ENCODE assay signal across 8 cellular contexts in genomic region chr7:150367677-150368097, GRCh38. TPM values are rescaled to one million over a fixed set of nuclear protein-coding genes. Genes with fewer than 3 reads are reported as not detected.
DNase-seq lines count a peak whose midpoint lies in the region; ATAC-seq lines count a peak whose summit lies in the region.

No MANE protein-coding gene starts in this region.

- H3K27me3 ChIP-seq in NT2/D1 (ENCODE audit: insufficient read depth, insufficient read length) (no peaks in the 10 kb centered on the region), neuronal stem cell (ENCODE audit: control insufficient read depth in 3 of 3, insufficient read depth in 3 of 3, low read depth in 1 of 3, low read length in 3 of 3) (no peaks in the 10 kb centered on the region), aorta (ENCODE audit: control insufficient read depth in 1 of 2, insufficient read depth in 2 of 2, low read length in 1 of 2) (no peaks in the 10 kb centered on the region)
- H3K27me3 ChIP-seq in effector memory CD4-positive, alpha-beta T cell (replicated peaks; ENCODE audit: control insufficient read depth, insufficient read depth, low read length, poor library complexity, severe bottlenecking) = no peaks in the 10 kb centered on the region

- H3K4me2 ChIP-seq in neuronal stem cell (ENCODE audit: insufficient read depth, low read length, poor library complexity, severe bottlenecking) = peak overlapping the region; percentile 65

- H3K9me3 ChIP-seq in NT2/D1 (ENCODE audit: insufficient read depth, low read length) (no peaks in the 10 kb centered on the region), neuronal stem cell (replicated peaks in 1 of 2; ENCODE audit: control insufficient read depth in 2 of 2, insufficient read depth in 1 of 2, low read depth in 1 of 2, low read length in 2 of 2) (no peaks in the 10 kb centered on the region), aorta (ENCODE audit: control insufficient read depth, low read length) (no peaks in the 10 kb centered on the region)
- no peaks in the 10 kb centered on the region for H3K9me3 ChIP-seq in effector memory CD4-positive, alpha-beta T cell (ENCODE audit: control insufficient read depth, low read length)

- H4K8ac ChIP-seq in neuronal stem cell (ENCODE audit: low read depth, low read length) = no peak overlapping the region

- H3K4me1 ChIP-seq in NT2/D1 (ENCODE audit: insufficient read depth, insufficient read length) = peaks cover 7% of the 10 kb centered on the region
- peaks cover 20% of the 10 kb centered on the region for H3K4me1 ChIP-seq in effector memory CD4-positive, alpha-beta T cell (ENCODE audit: control insufficient read depth, insufficient read depth, low read length, poor library complexity, severe bottlenecking)
- peaks cover 11 to 21% of the 10 kb centered on the region in 2 donors for H3K4me1 ChIP-seq in neuronal stem cell (ENCODE audit: control insufficient read depth in 2 of 2, insufficient read depth in 1 of 2, low read depth in 1 of 2, low read length in 2 of 2)
- no peaks in the 10 kb centered on the region for H3K4me1 ChIP-seq in aorta (ENCODE audit: control insufficient read depth in 1 of 2, insufficient read depth in 2 of 2, low read length in 2 of 2)

- peak overlapping the region; percentile 95 for H2AFZ ChIP-seq in neuronal stem cell (ENCODE audit: low read length)

- no peak overlapping the region for H2AK5ac ChIP-seq in neuronal stem cell (ENCODE audit: low read depth, low read length)

- intact Hi-C loops in aorta (cut with DNase I) = loop anchor here (1.0 to 2.0 kb wide), 3 partner anchors 12 to 38 kb away; partner anchors contain the start of gene ZNF775 (in 1 of the 2)

- H3K79me1 ChIP-seq in neuronal stem cell (ENCODE audit: low read depth, low read length) = peaks cover 17% of the 10 kb centered on the region

- H3K36me3 ChIP-seq in NT2/D1 (ENCODE audit: insufficient read depth, insufficient read length, low read length) (peaks cover 33% of the 10 kb centered on the region), neuronal stem cell (replicated peaks in 1 of 2; ENCODE audit: control insufficient read depth in 2 of 2, insufficient read depth in 2 of 2, low read length in 2 of 2) (peaks cover 19 to 31% of the 10 kb centered on the region in 2 donors), aorta (ENCODE audit: control insufficient read depth in 1 of 2, insufficient read depth in 2 of 2, low read length in 1 of 2) (no peaks in the 10 kb centered on the region)
- H3K36me3 ChIP-seq in effector memory CD4-positive, alpha-beta T cell (ENCODE audit: control insufficient read depth, insufficient read depth, low read length) = peaks cover 8% of the 10 kb centered on the region

- no peak overlapping the region for H2BK120ac ChIP-seq in neuronal stem cell (ENCODE audit: low read depth, low read length)

- peak overlapping the region; percentile 4 for H2BK15ac ChIP-seq in neuronal stem cell (ENCODE audit: low read length)

- H3K9ac ChIP-seq in NT2/D1 (ENCODE audit: insufficient read length, low read depth) = peak overlapping the region; percentile 98
- H3K9ac ChIP-seq in neuronal stem cell (ENCODE audit: low read depth, low read length, poor library complexity) = peak overlapping the region; percentile 50

- H2BK12ac ChIP-seq in neuronal stem cell (ENCODE audit: low read length) = no peak overlapping the region

- no peak overlapping the region for H4K91ac ChIP-seq in neuronal stem cell (ENCODE audit: low read depth, low read length, poor library complexity)

- H2BK5ac ChIP-seq in neuronal stem cell (ENCODE audit: low read length) = peak overlapping the region; percentile 99

- DNase-seq in NCI-H1694 treated with DMSO at 0.1 percent for 48 hours (lab: John Stamatoyannopoulos, UW) (peak; percentile 85), NCI-H1694 (lab: John Stamatoyannopoulos, UW) (no peak), NT2/D1 (ENCODE audit: low read depth, low spot score) (no peak), neuronal stem cell (ENCODE audit: low spot score) (no peak), aorta (no peak), AG20443 (ENCODE audit: low spot score) (no peak)
- no peak for DNase-seq in effector memory CD4-positive, alpha-beta T cell

- H3K27ac ChIP-seq in effector memory CD4-positive, alpha-beta T cell (ENCODE audit: insufficient read depth, low read length, poor library complexity, severe bottlenecking) = no peak overlapping the region
- H3K27ac ChIP-seq in neuronal stem cell (replicated peaks; ENCODE audit: low read length) (peak overlapping the region; percentile 92), aorta (ENCODE audit: low read depth in 1 of 2, low read length in 2 of 2) (peak overlapping the region in 1 of 2 donors; percentile 62)

- ATAC-seq in GM21390 (IDR thresholded peaks at IDR 0.05; ENCODE audit: unreplicated experiment) (no peak), aorta (ENCODE audit: low FRiP score) (no peak)

- no peak overlapping the region for H3K23ac ChIP-seq in neuronal stem cell (ENCODE audit: low read depth, low read length, poor library complexity)

- H3K4ac ChIP-seq in neuronal stem cell (ENCODE audit: low read length) = no peak overlapping the region

- no peak overlapping the region for H3K18ac ChIP-seq in neuronal stem cell (ENCODE audit: low read length)

- no peak overlapping the region for H3K14ac ChIP-seq in neuronal stem cell (ENCODE audit: low read length)

- no CpG with 5 or more reads among the region's 8 CpGs for WGBS in neuronal stem cell (ENCODE audit: extremely low coverage in 2 of 2, insufficient read length in 2 of 2, insufficient replicate concordance in 1 of 2), 2 donors
- WGBS in aorta, 2 donors = 57 to 59% methylated on average over 8 of the region's 8 CpGs

- H3K4me3 ChIP-seq in NT2/D1 (ENCODE audit: insufficient read length, low read depth) (peak overlapping the region; percentile 77), neuronal stem cell (ENCODE audit: low read length in 2 of 2) (peak overlapping the region in 1 of 2 donors; percentile 72), aorta (ENCODE audit: low read length in 2 of 2) (peak overlapping the region in 1 of 2 donors; percentile 24)
- peak overlapping the region; percentile 92 for H3K4me3 ChIP-seq in effector memory CD4-positive, alpha-beta T cell (ENCODE audit: insufficient read depth, low read depth, low read length, poor library complexity, severe bottlenecking)

RNA-seq across cellular contexts. Expression of gene REPIN1, which starts 0.9 kb away (rescaled TPM):
- 84.5 TPM for polyA plus RNA-seq in neuronal stem cell (2013, experiment 1 of 2)
- polyA plus RNA-seq in neuronal stem cell (2013, experiment 2 of 2) = 85.1 TPM
- 10 to 100 TPM; 52.0 to 56.7 TPM for total RNA-seq in aorta
- polyA plus RNA-seq in aorta = 10 to 100 TPM; 19.7 to 44.9 TPM

RNA-seq across cellular contexts. Expression of gene ZNF775, which starts 11.4 kb away (rescaled TPM):
- 15.9 TPM for polyA plus RNA-seq in neuronal stem cell (2013, experiment 1 of 2)
- 15.7 TPM for polyA plus RNA-seq in neuronal stem cell (2013, experiment 2 of 2)
- total RNA-seq in aorta = 1 to 10 TPM; 3.1 to 6.4 TPM
- polyA plus RNA-seq in aorta = 1 to 10 TPM; 1.9 to 3.5 TPM

RNA-seq across cellular contexts. Expression of gene RARRES2, which starts 26.3 kb away (rescaled TPM):
- 0.99 TPM for polyA plus RNA-seq in neuronal stem cell (2013, experiment 1 of 2)
- 1.0 TPM for polyA plus RNA-seq in neuronal stem cell (2013, experiment 2 of 2)
- 100 to 1,000 TPM in 1 of 2 donors, 10 to 100 TPM in 1; 73.1 to 121 TPM for total RNA-seq in aorta
- 100 to 1,000 TPM in 1 of 2 donors, 10 to 100 TPM in 1; 65.9 to 198 TPM for polyA plus RNA-seq in aorta

RNA-seq across cellular contexts. Expression of gene ACTR3C, which starts 44.3 kb away (rescaled TPM):
- polyA plus RNA-seq in neuronal stem cell (2013, experiment 1 of 2) = not detected
- not detected for polyA plus RNA-seq in neuronal stem cell (2013, experiment 2 of 2)
- 1 to 10 TPM; 1.2 to 5.2 TPM for total RNA-seq in aorta
- polyA plus RNA-seq in aorta = under 1 TPM in 1 of 2 donors, not detected in 1; 0.75 TPM

RNA-seq across cellular contexts. Expression of gene LRRC61, which starts 44.5 kb away (rescaled TPM):
- polyA plus RNA-seq in neuronal stem cell (2013, experiment 1 of 2) = 0.81 TPM
- 0.79 TPM for polyA plus RNA-seq in neuronal stem cell (2013, experiment 2 of 2)
- total RNA-seq in aorta = 1 to 10 TPM; 2.5 to 2.6 TPM
- polyA plus RNA-seq in aorta = 1 to 10 TPM in 1 of 2 donors, under 1 TPM in 1; 0.15 to 2.6 TPM
